16 cellular contexts compared by ENCODE assay signal in genomic region chr4:122341906-122342305, GRCh38. TPM values are rescaled to one million over a fixed set of nuclear protein-coding genes. Genes with fewer than 3 reads are reported as not detected.
DNase-seq lines count a peak whose midpoint lies in the region; ATAC-seq and TF ChIP-seq lines count a peak whose summit lies in the region.
"Had no signal": no experiment of that assay in that cellular context is flagged by ENCODE, and none has a peak within 500 bp of the region (broad histone marks: within the 10 kb centered on the region; RNA-seq: fewer than 3 reads in every experiment).

No MANE protein-coding gene starts in this region.

- H3K4me3 ChIP-seq in AG09309 (ENCODE audit: control insufficient read depth, low read depth, low read length) (no peak overlapping the region), brain microvascular endothelial cell (ENCODE audit: low read depth, low read length) (no peak overlapping the region), kidney epithelial cell (ENCODE audit: low read depth, low read length) (no peak overlapping the region)
- H3K4me3 ChIP-seq: GM12878, left ventricle myocardium inferior had no signal

- ATAC-seq in HG03039 (IDR thresholded peaks at IDR 0.05; ENCODE audit: unreplicated experiment) = no peak
- no peak for ATAC-seq in GM19328 (IDR thresholded peaks at IDR 0.05; ENCODE audit: unreplicated experiment)
- ATAC-seq: GM12878, WTC11 had no signal

- TF ChIP-seq CTCF in AG09309 (IDR thresholded peaks at IDR 0.05; ENCODE audit: control insufficient read depth, insufficient read depth, low read depth, low read length, missing control alignments) = no peak
- no peak for TF ChIP-seq CTCF in brain microvascular endothelial cell (IDR thresholded peaks at IDR 0.05; ENCODE audit: low read depth, low read length, missing control alignments)
- TF ChIP-seq CTCF in kidney epithelial cell (IDR thresholded peaks at IDR 0.05; ENCODE audit: insufficient read depth, low read length, poor library complexity, severe bottlenecking) = no peak
- no peak for TF ChIP-seq CTCF in GM20000 (IDR thresholded peaks at IDR 0.05; ENCODE audit: extremely low read depth, missing control alignments)

- H3K36me3 ChIP-seq in brain microvascular endothelial cell (replicated peaks) = no peaks in the 10 kb centered on the region
- no peaks in the 10 kb centered on the region for H3K36me3 ChIP-seq in kidney epithelial cell (ENCODE audit: control insufficient read depth, insufficient read depth, low read length)

- DNase-seq in AG09309 (ENCODE audit: low read depth) = peak; percentile 77
- DNase-seq in HS-5 (ENCODE audit: low read depth) = peak; percentile 61
- DNase-seq in brain microvascular endothelial cell = peak; percentile 81
- DNase-seq in kidney epithelial cell (ENCODE audit: low read depth) = peak; percentile 93
- DNase-seq in GM20000 (ENCODE audit: low spot score) = no peak
- no peak for DNase-seq in ecto neural progenitor cell (ENCODE audit: low spot score)
- DNase-seq: COR-L47, left ventricle myocardium inferior, NCI-H1092 treated with DMSO at 0.1 percent for 48 hours, NCI-H510A treated with DMSO at 0.1 percent for 48 hours, SHP77 had no signal

- H3K27me3 ChIP-seq in brain microvascular endothelial cell (replicated peaks) (no peaks in the 10 kb centered on the region), kidney epithelial cell (ENCODE audit: control insufficient read depth, insufficient read depth, low read length) (no peaks in the 10 kb centered on the region)
- H3K27me3 ChIP-seq: neutrophil had no signal

- peak overlapping the region; percentile 78 for H3K27ac ChIP-seq in brain microvascular endothelial cell
- H3K27ac ChIP-seq: left ventricle myocardium inferior, neutrophil had no signal

- in situ Hi-C loops in brain microvascular endothelial cell (cut with HindIII; ENCODE audit: low pct_ligation_motif_present, low sequenced_read_pairs) = no loop called here

RNA-seq across cellular contexts. Expression of gene ADAD1, which starts 36.9 kb away (rescaled TPM):
- total RNA-seq in kidney epithelial cell = not detected in 2 replicates
- total RNA-seq: GM12878, left ventricle myocardium inferior, WTC11 had no signal

Comparison
In these comparisons a context has a peak if more than half of its experiments do, and no peak if none do; other contexts are left out.
1. DNase-seq: peak in AG09309 (single experiment), HS-5 (single experiment), brain microvascular endothelial cell (single experiment) and kidney epithelial cell (single experiment); none in GM20000 (single experiment) and ecto neural progenitor cell (single experiment).